Comparison of ENCODE assay signal across 9 cellular contexts in the genomic region with DNA sequence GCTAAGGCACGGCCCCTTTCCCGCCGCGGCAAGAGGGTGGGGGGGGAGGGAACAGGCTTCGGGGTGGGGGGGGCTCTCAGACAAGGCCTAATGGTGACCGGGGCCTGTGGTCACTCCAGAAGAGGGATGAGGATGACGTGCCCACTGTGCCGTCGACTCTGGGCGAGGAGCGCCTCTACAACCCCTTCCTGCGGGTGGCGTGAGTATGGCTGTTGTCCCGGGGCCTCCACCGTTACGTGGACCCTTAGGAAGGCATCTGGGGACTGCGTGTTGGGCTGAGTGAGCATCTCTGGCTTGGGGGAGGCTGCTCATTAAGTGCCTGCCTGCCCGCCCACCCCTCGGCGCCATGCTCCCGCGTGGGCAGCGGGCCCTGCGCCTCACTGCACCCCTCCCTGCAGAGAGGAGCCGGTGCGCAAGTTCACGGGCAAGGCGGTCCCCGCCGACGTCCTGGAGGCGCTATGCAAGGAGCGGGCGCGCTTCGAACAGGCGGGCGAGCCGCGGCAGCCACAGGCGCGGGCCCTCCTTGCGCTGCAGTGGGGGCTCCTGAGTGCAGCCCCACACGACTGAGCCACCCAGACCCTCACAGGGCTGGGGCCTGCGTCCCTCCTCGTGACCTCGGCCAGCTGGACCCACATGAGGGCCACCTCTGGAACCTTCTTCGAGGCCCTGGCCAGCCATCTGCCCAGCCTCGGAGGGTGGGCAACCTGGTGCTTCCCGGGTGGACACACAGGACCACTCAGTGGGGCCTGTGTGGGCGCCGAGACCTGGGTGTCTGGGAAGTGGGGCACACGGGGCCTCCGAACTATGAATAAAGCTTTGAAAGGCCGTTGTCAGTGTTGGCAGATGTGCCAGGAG. TPM values are rescaled to one million over a fixed set of nuclear protein-coding genes. Genes with fewer than 3 reads are reported as not detected.
DNase-seq lines count a peak whose midpoint lies in the region; ATAC-seq, FAIRE-seq and TF ChIP-seq lines count a peak whose summit lies in the region.
"Had no signal": no experiment of that assay in that cellular context is flagged by ENCODE, and none has a peak within 500 bp of the region (broad histone marks: within the 10 kb centered on the region; RNA-seq: fewer than 3 reads in every experiment).

No MANE protein-coding gene starts in this region.

- ATAC-seq in HepG2, result no peak

- TF ChIP-seq EP300 in HepG2 (IDR thresholded peaks at IDR 0.05; ENCODE audit: low read depth in 2 of 2, low read length in 2 of 2), result no peak
- TF ChIP-seq EP300 in HepG2 (CRISPR knock-in tag; IDR thresholded peaks at IDR 0.05; ENCODE audit: borderline replicate concordance), result no peak

- H3K36me3 ChIP-seq in GM23248 (ENCODE audit: low read depth), result no peaks in the 10 kb centered on the region
- H3K36me3 ChIP-seq in adipocyte (ENCODE audit: control insufficient read depth, insufficient read depth, low read length, severe bottlenecking), result peaks cover 13% of the 10 kb centered on the region
- H3K36me3 ChIP-seq in HepG2 (replicated peaks in 1 of 2; ENCODE audit: control insufficient read depth in 1 of 2, insufficient read depth in 2 of 2, low read length in 2 of 2), result peaks cover 3 to 8% of the 10 kb centered on the region in 2 experiments; a peak in 2 of 5 replicates

- H3K4me1 ChIP-seq in GM23248 (ENCODE audit: insufficient read depth) (no peaks in the 10 kb centered on the region), adipocyte (ENCODE audit: control insufficient read depth, insufficient read depth, low read length) (peaks cover 6% of the 10 kb centered on the region), HepG2 (ENCODE audit: insufficient read depth, low read length) (peaks cover 11% of the 10 kb centered on the region)

- no peaks in the 10 kb centered on the region for H3F3A ChIP-seq in GM23248 (ENCODE audit: insufficient read depth)

- H3K27ac ChIP-seq in 22Rv1 (peak overlapping the region; percentile 99), GM23248 (no peak overlapping the region), HepG2 (ENCODE audit: extremely low read length, insufficient read depth, low read length) (no peak overlapping the region)

- H3K9me2 ChIP-seq in GM23248 (ENCODE audit: insufficient read depth), result no peaks in the 10 kb centered on the region

- H3K4me3 ChIP-seq in GM23248, result no peak overlapping the region
- peak overlapping the region; percentile 68 for H3K4me3 ChIP-seq in adipocyte (ENCODE audit: low read length)
- no peak overlapping the region for H3K4me3 ChIP-seq in HepG2 (replicated peaks in 1 of 3; ENCODE audit: insufficient read depth in 1 of 3, low read depth in 2 of 3, low read length in 3 of 3)

- H3K4me2 ChIP-seq in GM23248 (ENCODE audit: unreplicated experiment) (no peak overlapping the region), HepG2 (ENCODE audit: low read depth, low read length) (no peak overlapping the region)

- H3K79me2 ChIP-seq in GM23248 (ENCODE audit: insufficient read depth), result no peaks in the 10 kb centered on the region
- H3K79me2 ChIP-seq in HepG2 (ENCODE audit: insufficient read depth, low read length), result no peaks in the 10 kb centered on the region

- no peak; a peak in 1 of 4 replicates for TF ChIP-seq POLR2A in HepG2 (IDR thresholded peaks at IDR 0.05; ENCODE audit: insufficient read depth in 1 of 2, low read depth in 2 of 2, low read length in 2 of 2)

- 55 to 56% methylated on average over 41 to 52 of the region's 55 CpGs for WGBS in GM23248 (ENCODE audit: low coverage in 1 of 2, low lambda C conversion rate in 2 of 2, missing lambda C conversion rate in 2 of 2), 2 experiments
- WGBS in HepG2 (ENCODE audit: low lambda C conversion rate), result 97% methylated on average over 29 of the region's 55 CpGs

- BruUV-seq in HepG2 (replicated peaks; lab: Mats Ljungman, UMichigan), result no TSS peak

- no peaks in the 10 kb centered on the region for H4K20me1 ChIP-seq in GM23248 (ENCODE audit: insufficient read depth)
- H4K20me1 ChIP-seq in HepG2 (ENCODE audit: insufficient read depth, low read length), result 0 out of 2 replicates have a peak, but pooled peaks cover 2% of the 10 kb centered on the region

- peak; percentile 55 for DNase-seq in GM23248
- no peak for DNase-seq in adipocyte (ENCODE audit: low read depth)
- DNase-seq in HepG2 (ENCODE audit: low spot score), result no peak
- no peak for DNase-seq in DMS79 (lab: John Stamatoyannopoulos, UW)
- no peak for DNase-seq in Ammon's horn (ENCODE audit: low spot score)
- no peak for DNase-seq in medulla oblongata (ENCODE audit: extremely low spot score)
- no peak for DNase-seq in stimulated activated CD4-positive, alpha-beta T cell treated with anti-CD3 and anti-CD28 coated beads, Interleukin-2, amount 100 ng/mL, for 24 hours

- POLR2A ChIA-PET in HepG2 (lab: Yijun Ruan, JAX), result interaction anchor here (1.3 to 2.0 kb wide), 3 partner anchors 8 to 13 kb away, joined by 4 to 7 read pairs (median 7); a partner anchor contains a TSS

- no peaks in the 10 kb centered on the region for H3K9me3 ChIP-seq in GM23248 (ENCODE audit: low read depth)
- no peaks in the 10 kb centered on the region for H3K9me3 ChIP-seq in adipocyte (ENCODE audit: control insufficient read depth, low read length)
- no peaks in the 10 kb centered on the region for H3K9me3 ChIP-seq in HepG2 (ENCODE audit: low read length)

- no peak for TF ChIP-seq RAD21 in HepG2 (CRISPR knock-in tag; IDR thresholded peaks at IDR 0.05)

- no peak overlapping the region for H2AFZ ChIP-seq in GM23248
- H2AFZ ChIP-seq in HepG2 (ENCODE audit: low read length), result no peak overlapping the region

- CTCF ChIA-PET in HepG2 (lab: Yijun Ruan, JAX; ENCODE audit: low intra/inter-chr PET ratio, low total read pairs), result no interaction called here

- intact Hi-C loops in HepG2 (cut with micrococcal nuclease; ENCODE audit: unreplicated experiment), result no loop called here

- H3K9ac ChIP-seq in GM23248, result no peak overlapping the region; the same call in 1 of the 2 replicates
- H3K9ac ChIP-seq in adipocyte (ENCODE audit: low read length), result no peak overlapping the region
- no peak overlapping the region for H3K9ac ChIP-seq in HepG2 (ENCODE audit: insufficient read depth, low read depth, low read length)

- in situ Hi-C loops in GM23248 (cut with MboI), result no loop called here
- in situ Hi-C loops in HepG2 (cut with HindIII; ENCODE audit: extremely low pct_ligation_motif_present, low pct_unique_long_range_greater_than_20kb), result no loop called here

- TF ChIP-seq CTCF in 22Rv1 (IDR thresholded peaks at IDR 0.05) (no peak), HepG2 (CRISPR knock-in tag; IDR thresholded peaks at IDR 0.05) (no peak)

- no peak for FAIRE-seq in HepG2 (lab: Jason Lieb, UNC)
- FAIRE-seq: islet of Langerhans had no signal

- H3K27me3 ChIP-seq in GM23248 (replicated peaks; ENCODE audit: insufficient read depth) (no peaks in the 10 kb centered on the region), adipocyte (replicated peaks; ENCODE audit: control insufficient read depth, insufficient read depth, low read length) (no peaks in the 10 kb centered on the region), HepG2 (ENCODE audit: control insufficient read depth in 1 of 2, insufficient read depth in 2 of 2, low read length in 2 of 2) (peaks cover 0 to 3% of the 10 kb centered on the region in 2 experiments; a peak in 1 of 5 replicates)

RNA-seq across cellular contexts. Expression of a gene that starts 2.2 kb away (rescaled TPM):
- 5.8 and 7.8 TPM in 2 replicates for total RNA-seq in GM23248 (2014; rRNA removed; shearing (Covaris generic))
- polyA plus RNA-seq in GM23248 (2016; fragmentation: Nextera tagmentation; extraction: Ambion mirVana), result 10.8 and 64.8 TPM in 2 replicates
- 3.4 and 4.7 TPM in 2 replicates for total RNA-seq in HepG2 (2016; rRNA removed; fragmentation: Illumina TruSeq; extraction: Trizol)
- total RNA-seq in HepG2 (2016; cell fraction: cytosol; rRNA removed; fragmentation: Illumina TruSeq; extraction: Trizol; ENCODE audit: low read depth), result 2.0 and 3.1 TPM in 2 replicates
- 3.0 and 4.0 TPM in 2 replicates for total RNA-seq in HepG2 (2016; cell fraction: insoluble cytoplasmic fraction; rRNA removed; fragmentation: Illumina TruSeq; extraction: Trizol)
- total RNA-seq in HepG2 (2016; cell fraction: membrane; rRNA removed; fragmentation: Illumina TruSeq; extraction: Trizol), result 2.4 and 3.1 TPM in 2 replicates
- total RNA-seq in HepG2 (2016; cell fraction: nucleus; rRNA removed; fragmentation: Illumina TruSeq; extraction: Trizol), result 2.0 and 3.3 TPM in 2 replicates
- 8.4 and 12.7 TPM in 2 replicates for polyA plus RNA-seq in HepG2 (2011; rRNA removed)
- polyA plus RNA-seq in HepG2 (2011; cell fraction: cytosol; rRNA removed), result 5.6 and 13.2 TPM in 2 replicates
- polyA plus RNA-seq in HepG2 (2011; cell fraction: nucleus; rRNA removed), result 160 and 166 TPM in 2 replicates
- polyA plus RNA-seq in HepG2 (2012), result 2.9 and 5.9 TPM in 2 replicates
- 1.6 and 3.1 TPM in 2 replicates for polyA plus RNA-seq in HepG2 (2016; cell fraction: cytosol; fragmentation: Illumina TruSeq; extraction: Trizol; ENCODE audit: low read depth)
- 3.2 and 3.5 TPM in 2 replicates for polyA plus RNA-seq in HepG2 (2016; cell fraction: insoluble cytoplasmic fraction; fragmentation: Illumina TruSeq; extraction: Trizol; ENCODE audit: low read depth)
- 1.8 and 2.5 TPM in 2 replicates for polyA plus RNA-seq in HepG2 (2016; cell fraction: membrane; fragmentation: Illumina TruSeq; extraction: Trizol; ENCODE audit: low read depth)
- 9.9 and 13.3 TPM in 2 replicates for polyA plus RNA-seq in HepG2 (2016; cell fraction: nucleus; fragmentation: Illumina TruSeq; extraction: Trizol; ENCODE audit: insufficient read depth, low read depth)
- 6.6 and 10.5 TPM in 2 replicates for polyA minus RNA-seq in HepG2 (2011; rRNA and poly(A)+ RNA removed; ENCODE audit: low replicate concordance)
- polyA minus RNA-seq in HepG2 (2011; cell fraction: cytosol; rRNA and poly(A)+ RNA removed), result 3.3 and 4.7 TPM in 2 replicates
- 3.4 and 7.1 TPM in 2 replicates for polyA minus RNA-seq in HepG2 (2011; cell fraction: nucleus; rRNA and poly(A)+ RNA removed)

RNA-seq across cellular contexts. Expression of a gene that starts 2.9 kb away (rescaled TPM):
- total RNA-seq in GM23248 (2014; rRNA removed; shearing (Covaris generic)), result 1.0 and 9.5 TPM in 2 replicates
- polyA plus RNA-seq in GM23248 (2016; fragmentation: Nextera tagmentation; extraction: Ambion mirVana), result 0.78 and 1.1 TPM in 2 replicates
- total RNA-seq in HepG2 (2016; rRNA removed; fragmentation: Illumina TruSeq; extraction: Trizol), result 0.53 TPM in 1 of 2 replicates, not detected in the other
- total RNA-seq in HepG2 (2016; cell fraction: cytosol; rRNA removed; fragmentation: Illumina TruSeq; extraction: Trizol; ENCODE audit: low read depth), result 0.09 and 0.40 TPM in 2 replicates
- 0.48 TPM in 1 of 2 replicates, not detected in the other for total RNA-seq in HepG2 (2016; cell fraction: insoluble cytoplasmic fraction; rRNA removed; fragmentation: Illumina TruSeq; extraction: Trizol)
- total RNA-seq in HepG2 (2016; cell fraction: membrane; rRNA removed; fragmentation: Illumina TruSeq; extraction: Trizol), result 0.28 TPM in 2 replicates
- 0.34 and 1.4 TPM in 2 replicates for total RNA-seq in HepG2 (2016; cell fraction: nucleus; rRNA removed; fragmentation: Illumina TruSeq; extraction: Trizol)
- polyA plus RNA-seq in HepG2 (2011; rRNA removed), result 1.5 and 1.7 TPM in 2 replicates
- 0.26 and 0.44 TPM in 2 replicates for polyA plus RNA-seq in HepG2 (2011; cell fraction: cytosol; rRNA removed)
- 17.5 and 23.8 TPM in 2 replicates for polyA plus RNA-seq in HepG2 (2011; cell fraction: nucleus; rRNA removed)
- polyA plus RNA-seq in HepG2 (2012), result 1.0 and 2.1 TPM in 2 replicates
- polyA plus RNA-seq in HepG2 (2016; cell fraction: cytosol; fragmentation: Illumina TruSeq; extraction: Trizol; ENCODE audit: low read depth), result 0.11 and 0.18 TPM in 2 replicates
- polyA plus RNA-seq in HepG2 (2016; cell fraction: insoluble cytoplasmic fraction; fragmentation: Illumina TruSeq; extraction: Trizol; ENCODE audit: low read depth), result 0.24 and 0.57 TPM in 2 replicates
- not detected in 2 replicates for polyA plus RNA-seq in HepG2 (2016; cell fraction: membrane; fragmentation: Illumina TruSeq; extraction: Trizol; ENCODE audit: low read depth)
- polyA plus RNA-seq in HepG2 (2016; cell fraction: nucleus; fragmentation: Illumina TruSeq; extraction: Trizol; ENCODE audit: insufficient read depth, low read depth), result 2.7 and 3.2 TPM in 2 replicates
- polyA minus RNA-seq in HepG2 (2011; rRNA and poly(A)+ RNA removed; ENCODE audit: low replicate concordance), result 0.38 and 3.8 TPM in 2 replicates
- polyA minus RNA-seq in HepG2 (2011; cell fraction: cytosol; rRNA and poly(A)+ RNA removed), result not detected in 2 replicates
- 0.90 and 1.6 TPM in 2 replicates for polyA minus RNA-seq in HepG2 (2011; cell fraction: nucleus; rRNA and poly(A)+ RNA removed)

RNA-seq across cellular contexts. Expression of a gene that starts 8.2 kb away (rescaled TPM):
- total RNA-seq in GM23248 (2014; rRNA removed; shearing (Covaris generic)), result 20.4 and 34.8 TPM in 2 replicates
- 33.3 and 33.5 TPM in 2 replicates for polyA plus RNA-seq in GM23248 (2016; fragmentation: Nextera tagmentation; extraction: Ambion mirVana)
- 17.8 and 47.8 TPM in 2 replicates for total RNA-seq in HepG2 (2016; rRNA removed; fragmentation: Illumina TruSeq; extraction: Trizol)
- total RNA-seq in HepG2 (2016; cell fraction: cytosol; rRNA removed; fragmentation: Illumina TruSeq; extraction: Trizol; ENCODE audit: low read depth), result 23.3 and 24.5 TPM in 2 replicates
- 20.4 and 46.4 TPM in 2 replicates for total RNA-seq in HepG2 (2016; cell fraction: insoluble cytoplasmic fraction; rRNA removed; fragmentation: Illumina TruSeq; extraction: Trizol)
- 26.6 and 30.6 TPM in 2 replicates for total RNA-seq in HepG2 (2016; cell fraction: membrane; rRNA removed; fragmentation: Illumina TruSeq; extraction: Trizol)
- total RNA-seq in HepG2 (2016; cell fraction: nucleus; rRNA removed; fragmentation: Illumina TruSeq; extraction: Trizol), result 18.5 and 25.5 TPM in 2 replicates
- polyA plus RNA-seq in HepG2 (2011; rRNA removed), result 7.5 and 11.8 TPM in 2 replicates
- 10.6 and 19.3 TPM in 2 replicates for polyA plus RNA-seq in HepG2 (2011; cell fraction: cytosol; rRNA removed)
- polyA plus RNA-seq in HepG2 (2011; cell fraction: nucleus; rRNA removed), result 47.2 and 48.7 TPM in 2 replicates
- 4.2 and 8.6 TPM in 2 replicates for polyA plus RNA-seq in HepG2 (2012)
- 14.5 and 19.6 TPM in 2 replicates for polyA plus RNA-seq in HepG2 (2016; cell fraction: cytosol; fragmentation: Illumina TruSeq; extraction: Trizol; ENCODE audit: low read depth)
- 10.3 and 11.6 TPM in 2 replicates for polyA plus RNA-seq in HepG2 (2016; cell fraction: insoluble cytoplasmic fraction; fragmentation: Illumina TruSeq; extraction: Trizol; ENCODE audit: low read depth)
- 16.4 and 20.3 TPM in 2 replicates for polyA plus RNA-seq in HepG2 (2016; cell fraction: membrane; fragmentation: Illumina TruSeq; extraction: Trizol; ENCODE audit: low read depth)
- 33.8 and 45.5 TPM in 2 replicates for polyA plus RNA-seq in HepG2 (2016; cell fraction: nucleus; fragmentation: Illumina TruSeq; extraction: Trizol; ENCODE audit: insufficient read depth, low read depth)
- 2.4 and 4.6 TPM in 2 replicates for polyA minus RNA-seq in HepG2 (2011; rRNA and poly(A)+ RNA removed; ENCODE audit: low replicate concordance)
- 5.2 and 9.3 TPM in 2 replicates for polyA minus RNA-seq in HepG2 (2011; cell fraction: cytosol; rRNA and poly(A)+ RNA removed)
- 9.1 and 10.3 TPM in 2 replicates for polyA minus RNA-seq in HepG2 (2011; cell fraction: nucleus; rRNA and poly(A)+ RNA removed)

RNA-seq across cellular contexts. Expression of a gene that starts 11.7 kb away (rescaled TPM):
- 24.0 and 37.5 TPM in 2 replicates for total RNA-seq in GM23248 (2014; rRNA removed; shearing (Covaris generic))
- polyA plus RNA-seq in GM23248 (2016; fragmentation: Nextera tagmentation; extraction: Ambion mirVana), result 24.5 and 27.8 TPM in 2 replicates
- total RNA-seq in HepG2 (2016; rRNA removed; fragmentation: Illumina TruSeq; extraction: Trizol), result 16.9 and 21.7 TPM in 2 replicates
- 7.0 and 7.4 TPM in 2 replicates for total RNA-seq in HepG2 (2016; cell fraction: cytosol; rRNA removed; fragmentation: Illumina TruSeq; extraction: Trizol; ENCODE audit: low read depth)
- 15.6 and 20.7 TPM in 2 replicates for total RNA-seq in HepG2 (2016; cell fraction: insoluble cytoplasmic fraction; rRNA removed; fragmentation: Illumina TruSeq; extraction: Trizol)
- total RNA-seq in HepG2 (2016; cell fraction: membrane; rRNA removed; fragmentation: Illumina TruSeq; extraction: Trizol), result 5.7 and 7.5 TPM in 2 replicates
- 14.7 and 17.4 TPM in 2 replicates for total RNA-seq in HepG2 (2016; cell fraction: nucleus; rRNA removed; fragmentation: Illumina TruSeq; extraction: Trizol)
- polyA plus RNA-seq in HepG2 (2011; rRNA removed), result 25.0 and 25.2 TPM in 2 replicates
- 10.2 and 14.3 TPM in 2 replicates for polyA plus RNA-seq in HepG2 (2011; cell fraction: cytosol; rRNA removed)
- polyA plus RNA-seq in HepG2 (2011; cell fraction: nucleus; rRNA removed), result 96.0 and 123 TPM in 2 replicates
- polyA plus RNA-seq in HepG2 (2012), result 12.1 and 17.0 TPM in 2 replicates
- 1.3 and 1.4 TPM in 2 replicates for polyA plus RNA-seq in HepG2 (2016; cell fraction: cytosol; fragmentation: Illumina TruSeq; extraction: Trizol; ENCODE audit: low read depth)
- 14.0 TPM in 2 replicates for polyA plus RNA-seq in HepG2 (2016; cell fraction: insoluble cytoplasmic fraction; fragmentation: Illumina TruSeq; extraction: Trizol; ENCODE audit: low read depth)
- 3.2 and 3.5 TPM in 2 replicates for polyA plus RNA-seq in HepG2 (2016; cell fraction: membrane; fragmentation: Illumina TruSeq; extraction: Trizol; ENCODE audit: low read depth)
- 31.2 and 33.5 TPM in 2 replicates for polyA plus RNA-seq in HepG2 (2016; cell fraction: nucleus; fragmentation: Illumina TruSeq; extraction: Trizol; ENCODE audit: insufficient read depth, low read depth)
- polyA minus RNA-seq in HepG2 (2011; rRNA and poly(A)+ RNA removed; ENCODE audit: low replicate concordance), result 29.7 and 30.3 TPM in 2 replicates
- 6.2 and 6.9 TPM in 2 replicates for polyA minus RNA-seq in HepG2 (2011; cell fraction: cytosol; rRNA and poly(A)+ RNA removed)
- 44.2 and 47.5 TPM in 2 replicates for polyA minus RNA-seq in HepG2 (2011; cell fraction: nucleus; rRNA and poly(A)+ RNA removed)

RNA-seq across cellular contexts. Expression of a gene that starts 14.2 kb away (rescaled TPM):
- 90.7 and 98.1 TPM in 2 replicates for total RNA-seq in GM23248 (2014; rRNA removed; shearing (Covaris generic))
- 21.6 and 26.0 TPM in 2 replicates for polyA plus RNA-seq in GM23248 (2016; fragmentation: Nextera tagmentation; extraction: Ambion mirVana)
- 27.3 and 46.1 TPM in 2 replicates for total RNA-seq in HepG2 (2016; rRNA removed; fragmentation: Illumina TruSeq; extraction: Trizol)
- total RNA-seq in HepG2 (2016; cell fraction: cytosol; rRNA removed; fragmentation: Illumina TruSeq; extraction: Trizol; ENCODE audit: low read depth), result 309 and 313 TPM in 2 replicates
- total RNA-seq in HepG2 (2016; cell fraction: insoluble cytoplasmic fraction; rRNA removed; fragmentation: Illumina TruSeq; extraction: Trizol), result 32.7 and 50.4 TPM in 2 replicates
- total RNA-seq in HepG2 (2016; cell fraction: membrane; rRNA removed; fragmentation: Illumina TruSeq; extraction: Trizol), result 215 and 243 TPM in 2 replicates
- total RNA-seq in HepG2 (2016; cell fraction: nucleus; rRNA removed; fragmentation: Illumina TruSeq; extraction: Trizol), result 17.9 and 18.8 TPM in 2 replicates
- 25.5 and 34.0 TPM in 2 replicates for polyA plus RNA-seq in HepG2 (2011; rRNA removed)
- 9.2 and 47.6 TPM in 2 replicates for polyA plus RNA-seq in HepG2 (2011; cell fraction: cytosol; rRNA removed)
- 25.3 and 25.6 TPM in 2 replicates for polyA plus RNA-seq in HepG2 (2011; cell fraction: nucleus; rRNA removed)
- polyA plus RNA-seq in HepG2 (2012), result 6.0 and 9.7 TPM in 2 replicates
- 285 and 311 TPM in 2 replicates for polyA plus RNA-seq in HepG2 (2016; cell fraction: cytosol; fragmentation: Illumina TruSeq; extraction: Trizol; ENCODE audit: low read depth)
- polyA plus RNA-seq in HepG2 (2016; cell fraction: insoluble cytoplasmic fraction; fragmentation: Illumina TruSeq; extraction: Trizol; ENCODE audit: low read depth), result 25.1 and 30.0 TPM in 2 replicates
- 167 and 188 TPM in 2 replicates for polyA plus RNA-seq in HepG2 (2016; cell fraction: membrane; fragmentation: Illumina TruSeq; extraction: Trizol; ENCODE audit: low read depth)
- 32.0 and 38.6 TPM in 2 replicates for polyA plus RNA-seq in HepG2 (2016; cell fraction: nucleus; fragmentation: Illumina TruSeq; extraction: Trizol; ENCODE audit: insufficient read depth, low read depth)
- 4.1 and 35.6 TPM in 2 replicates for polyA minus RNA-seq in HepG2 (2011; rRNA and poly(A)+ RNA removed; ENCODE audit: low replicate concordance)
- polyA minus RNA-seq in HepG2 (2011; cell fraction: cytosol; rRNA and poly(A)+ RNA removed), result 14.3 and 15.0 TPM in 2 replicates
- polyA minus RNA-seq in HepG2 (2011; cell fraction: nucleus; rRNA and poly(A)+ RNA removed), result 4.4 and 4.6 TPM in 2 replicates
